Comparison of ENCODE assay signal across 13 cellular contexts in the genomic region with DNA sequence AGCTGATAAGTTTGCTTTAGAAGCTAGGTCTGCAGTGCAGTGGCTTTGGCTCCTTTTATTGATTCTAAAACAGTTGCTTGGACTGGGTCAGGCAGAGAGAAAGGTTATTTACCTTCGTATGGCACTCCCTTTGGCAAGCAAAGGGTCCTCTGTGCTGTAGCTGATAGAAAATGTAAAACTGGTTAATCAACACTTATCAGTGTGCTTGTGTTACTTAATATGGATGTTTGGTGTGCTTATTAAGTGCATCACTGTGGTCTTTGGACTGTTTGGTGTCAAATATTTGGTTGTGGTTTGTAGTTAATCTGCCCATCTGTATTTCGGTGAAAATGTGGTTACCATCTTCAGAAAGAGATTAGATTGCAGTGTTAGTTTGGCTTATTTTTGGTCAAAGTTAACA. TPM values are rescaled to one million over a fixed set of nuclear protein-coding genes. Genes with fewer than 3 reads are reported as not detected.
DNase-seq lines count a peak whose midpoint lies in the region; ATAC-seq and TF ChIP-seq lines count a peak whose summit lies in the region.
"Had no signal": no experiment of that assay in that cellular context is flagged by ENCODE, and none has a peak within 500 bp of the region (broad histone marks: within the 10 kb centered on the region; RNA-seq: fewer than 3 reads in every experiment).

No MANE protein-coding gene starts in this region.

- H3K9me3 Mint-ChIP-seq in activated T-helper 17 cell treated with anti-CD3 and anti-CD28 coated beads, Interleukin-2, amount 50 U/mL, for 72 hours, result no peaks in the 10 kb centered on the region

- intact Hi-C loops in colonic mucosa (cut with DNase I), result no loop called here

- H3K4me3 ChIP-seq in colonic mucosa, result no peak overlapping the region

- H3K27ac Mint-ChIP-seq in activated T-helper 17 cell treated with anti-CD3 and anti-CD28 coated beads, Interleukin-2, amount 50 U/mL, for 72 hours, result no peak overlapping the region
- H3K27ac Mint-ChIP-seq: T-helper 1 cell treated with Interleukin-12 subunit alpha and Interleukin-12 subunit beta and Interleukin-4 antibody, amounts not matched to agents 30 μg/mL and 1 μg/mL, for 36 hours had no signal

- TF ChIP-seq CTCF in foreskin keratinocyte (conservative IDR thresholded peaks at IDR 0.05) (no peak), colonic mucosa (IDR thresholded peaks at IDR 0.05) (no peak)

- no peaks in the 10 kb centered on the region for H3K27me3 Mint-ChIP-seq in activated T-helper 17 cell treated with anti-CD3 and anti-CD28 coated beads, Interleukin-2, amount 50 U/mL, for 72 hours
- H3K27me3 Mint-ChIP-seq: stimulated activated naive B cell treated with anti-CD40 and anti-IgM and Interleukin-4, amounts not matched to agents 10 μg/mL and 1 μg/mL and 100 μg/mL, for 72 hours had no signal

- no peaks in the 10 kb centered on the region for H3K36me3 ChIP-seq in colonic mucosa

- no peak overlapping the region for H3K4me3 Mint-ChIP-seq in activated T-helper 17 cell treated with anti-CD3 and anti-CD28 coated beads, Interleukin-2, amount 50 U/mL, for 72 hours
- H3K4me3 Mint-ChIP-seq: stimulated activated naive B cell treated with anti-CD40 and anti-IgM and Interleukin-4, amounts not matched to agents 10 μg/mL and 1 μg/mL and 100 μg/mL, for 72 hours; T-helper 1 cell treated with Interleukin-12 subunit alpha and Interleukin-12 subunit beta and Interleukin-4 antibody, amounts not matched to agents 30 μg/mL and 1 μg/mL, for 36 hours had no signal

- H3K4me1 Mint-ChIP-seq in activated T-helper 17 cell treated with anti-CD3 and anti-CD28 coated beads, Interleukin-2, amount 50 U/mL, for 72 hours, result no peaks in the 10 kb centered on the region

- peak; percentile 24 for DNase-seq in HCEC 1CT
- no peak for DNase-seq in left lobe of liver (ENCODE audit: low spot score)
- no peak for DNase-seq in foreskin keratinocyte
- no peak for DNase-seq in germinal center (ENCODE audit: low spot score)
- no peak for DNase-seq in colonic mucosa
- DNase-seq: activated gamma-delta T cell; islet precursor cell; right cardiac atrium; stimulated activated naive B cell treated with anti-CD40 and anti-IgM and Interleukin-4, amounts not matched to agents 10 μg/mL and 1 μg/mL and 100 μg/mL, for 72 hours had no signal

- no peaks in the 10 kb centered on the region for H3K4me1 ChIP-seq in foreskin keratinocyte
- no peaks in the 10 kb centered on the region for H3K4me1 ChIP-seq in colonic mucosa

- no peaks in the 10 kb centered on the region for H3K9me3 ChIP-seq in colonic mucosa

- ATAC-seq in GM18858 (IDR thresholded peaks at IDR 0.05; ENCODE audit: unreplicated experiment) (peak; percentile 41), HG03565 (IDR thresholded peaks at IDR 0.05; ENCODE audit: unreplicated experiment) (peak; percentile 27), left lobe of liver (peak; percentile 85), foreskin keratinocyte (no peak)
- no peak for ATAC-seq in activated T-helper 17 cell treated with anti-CD3 and anti-CD28 coated beads, Interleukin-2, amount 50 U/mL, for 72 hours (replicated peaks)
- ATAC-seq: right cardiac atrium had no signal

- H3K27me3 ChIP-seq in foreskin keratinocyte (no peaks in the 10 kb centered on the region), colonic mucosa (no peaks in the 10 kb centered on the region)

- no peaks in the 10 kb centered on the region for H3K36me3 Mint-ChIP-seq in activated T-helper 17 cell treated with anti-CD3 and anti-CD28 coated beads, Interleukin-2, amount 50 U/mL, for 72 hours (ENCODE audit: low read depth)

- H3K27ac ChIP-seq in foreskin keratinocyte (no peak overlapping the region), colonic mucosa (no peak overlapping the region)

- H3K9ac ChIP-seq in colonic mucosa (ENCODE audit: low read depth in 2 of 2, low read length in 2 of 2), result no peak overlapping the region

RNA-seq across cellular contexts. Expression of a gene that starts 16.0 kb away (rescaled TPM):
- total RNA-seq in left lobe of liver (14.4 TPM), foreskin keratinocyte (22.6 and 28.6 TPM in 2 replicates), colonic mucosa (1 to 10 TPM; 1.2 to 7.6 TPM)
- 25.8 and 30.2 TPM in 2 replicates for polyA plus RNA-seq in foreskin keratinocyte
- 1 to 10 TPM; 2.9 to 6.6 TPM for total RNA-seq in activated T-helper 17 cell treated with anti-CD3 and anti-CD28 coated beads, Interleukin-2, amount 50 U/mL, for 72 hours

Comparison
In these comparisons a context has a peak if more than half of its experiments do, and no peak if none do; other contexts are left out.
1. ATAC-seq: peak in GM18858 (single experiment), HG03565 (single experiment) and left lobe of liver (single experiment); none in foreskin keratinocyte (single experiment) and activated T-helper 17 cell treated with anti-CD3 and anti-CD28 coated beads, Interleukin-2, amount 50 U/mL, for 72 hours (single experiment).